ENCODE assay signal across 1 cellular context in the genomic region with DNA sequence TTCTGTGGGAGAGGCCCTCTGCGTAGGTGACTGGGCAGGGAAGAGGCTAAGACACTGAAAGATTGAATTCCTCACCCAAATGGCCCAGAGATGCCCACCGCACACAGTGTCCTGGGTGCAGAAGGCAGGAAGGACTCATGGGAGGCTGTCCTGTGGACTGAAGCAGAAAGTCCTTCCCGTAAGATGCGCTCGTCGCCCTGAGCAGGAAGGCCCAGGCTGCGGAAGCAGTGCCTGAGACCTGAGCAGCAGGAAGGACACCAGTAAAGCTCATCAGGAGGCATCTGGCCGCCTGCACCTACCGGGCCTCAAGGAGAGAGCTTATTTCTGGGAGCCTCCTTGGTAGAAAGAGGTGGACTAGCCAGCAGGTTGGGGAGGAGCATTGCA.
TF ChIP-seq lines count a peak whose summit lies in the region.

No MANE protein-coding gene starts in this region.

TF ChIP-seq in K562, 482 proteins besides CTCF, POLR2A, EP300 and RAD21:
- TF ChIP-seq MTA1 (IDR thresholded peaks at IDR 0.05; ENCODE audit: borderline replicate concordance) (no peak), ATF4 (CRISPR knock-in tag; IDR thresholded peaks at IDR 0.05) (no peak), HNRNPLL (IDR thresholded peaks at IDR 0.05; ENCODE audit: low read depth, low read length, poor library complexity, severe bottlenecking) (no peak), TFAP4 (CRISPR knock-in tag; IDR thresholded peaks at IDR 0.05; ENCODE audit: borderline replicate concordance) (no peak), RBM17 (IDR thresholded peaks at IDR 0.05; ENCODE audit: borderline replicate concordance, low read depth, low read length) (no peak), KAT7 (CRISPR knock-in tag; IDR thresholded peaks at IDR 0.05; ENCODE audit: borderline replicate concordance) (no peak), ATF2 (CRISPR knock-in tag; IDR thresholded peaks at IDR 0.05) (no peak), ZBTB7A (IDR thresholded peaks at IDR 0.05; ENCODE audit: borderline replicate concordance, control insufficient read depth, low read depth, low read length) (no peak), TCF15 (CRISPR knock-in tag; IDR thresholded peaks at IDR 0.05) (no peak), ZNF518B (CRISPR knock-in tag; IDR thresholded peaks at IDR 0.05) (no peak), ZNF507 (tag; conservative IDR thresholded peaks at IDR 0.05) (no peak), LARP7 (IDR thresholded peaks at IDR 0.05) (no peak), PTTG1 (tag; IDR thresholded peaks at IDR 0.05; ENCODE audit: low read depth) (no peak), JUND (IDR thresholded peaks at IDR 0.05; ENCODE audit: borderline replicate concordance, low read depth, low read length) (no peak), JUND (tag; IDR thresholded peaks at IDR 0.05; ENCODE audit: borderline replicate concordance, low read depth, low read length) (no peak)
- TF ChIP-seq, protein P1, sequence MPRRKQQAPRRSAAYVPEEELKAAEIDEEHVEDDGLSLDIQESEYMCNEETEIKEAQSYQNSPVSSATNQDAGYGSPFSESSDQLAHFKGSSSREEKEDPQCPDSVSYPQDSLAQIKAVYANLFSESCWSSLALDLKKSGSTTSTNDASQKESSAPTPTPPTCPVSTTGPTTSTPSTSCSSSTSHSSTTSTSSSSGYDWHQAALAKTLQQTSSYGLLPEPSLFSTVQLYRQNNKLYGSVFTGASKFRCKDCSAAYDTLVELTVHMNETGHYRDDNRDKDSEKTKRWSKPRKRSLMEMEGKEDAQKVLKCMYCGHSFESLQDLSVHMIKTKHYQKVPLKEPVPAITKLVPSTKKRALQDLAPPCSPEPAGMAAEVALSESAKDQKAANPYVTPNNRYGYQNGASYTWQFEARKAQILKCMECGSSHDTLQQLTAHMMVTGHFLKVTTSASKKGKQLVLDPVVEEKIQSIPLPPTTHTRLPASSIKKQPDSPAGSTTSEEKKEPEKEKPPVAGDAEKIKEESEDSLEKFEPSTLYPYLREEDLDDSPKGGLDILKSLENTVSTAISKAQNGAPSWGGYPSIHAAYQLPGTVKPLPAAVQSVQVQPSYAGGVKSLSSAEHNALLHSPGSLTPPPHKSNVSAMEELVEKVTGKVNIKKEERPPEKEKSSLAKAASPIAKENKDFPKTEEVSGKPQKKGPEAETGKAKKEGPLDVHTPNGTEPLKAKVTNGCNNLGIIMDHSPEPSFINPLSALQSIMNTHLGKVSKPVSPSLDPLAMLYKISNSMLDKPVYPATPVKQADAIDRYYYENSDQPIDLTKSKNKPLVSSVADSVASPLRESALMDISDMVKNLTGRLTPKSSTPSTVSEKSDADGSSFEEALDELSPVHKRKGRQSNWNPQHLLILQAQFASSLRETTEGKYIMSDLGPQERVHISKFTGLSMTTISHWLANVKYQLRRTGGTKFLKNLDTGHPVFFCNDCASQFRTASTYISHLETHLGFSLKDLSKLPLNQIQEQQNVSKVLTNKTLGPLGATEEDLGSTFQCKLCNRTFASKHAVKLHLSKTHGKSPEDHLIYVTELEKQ (CRISPR knock-in tag; IDR thresholded peaks at IDR 0.05) = no peak
